Comparison of ENCODE assay signal across 8 cellular contexts in the genomic region with DNA sequence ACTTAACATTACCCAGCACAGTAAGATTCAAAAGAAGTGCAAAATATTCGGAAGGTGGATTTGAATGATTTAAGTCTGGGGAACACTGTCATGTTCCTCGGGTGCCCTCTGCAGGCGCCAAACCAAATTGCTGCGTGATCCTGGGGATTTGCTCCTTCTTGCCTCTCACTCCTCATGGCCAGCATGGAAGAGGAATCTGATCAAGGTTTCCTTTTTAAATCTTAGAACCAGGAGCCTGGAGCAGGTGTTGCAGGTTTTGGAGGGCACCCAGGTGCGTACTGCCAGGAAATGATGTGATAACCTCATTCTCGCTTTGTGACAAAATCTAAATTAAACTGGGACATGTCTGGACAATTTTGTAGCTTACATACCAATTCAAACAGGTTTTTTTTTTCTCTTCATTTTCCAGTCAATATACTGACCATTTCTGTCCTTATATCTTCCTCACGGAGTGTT. TPM values are rescaled to one million over a fixed set of nuclear protein-coding genes. Genes with fewer than 3 reads are reported as not detected.
DNase-seq lines count a peak whose midpoint lies in the region; ATAC-seq and TF ChIP-seq lines count a peak whose summit lies in the region.

No MANE protein-coding gene starts in this region.

- intact Hi-C loops in left ventricle myocardium superior (cut with micrococcal nuclease) (loop anchor here (2.0 kb wide), 1 partner anchor 103 kb away; no protein-coding TSS in a partner anchor), sciatic nerve (cut with DNase I) (loop anchor here (5.0 to 10.0 kb wide), 2 partner anchors 102 to 635 kb away; no protein-coding TSS in a partner anchor)

- POLR2A ChIA-PET in BJ (lab: Charles Lee): no interaction called here

- no peak overlapping the region for H3K27ac Mint-ChIP-seq in T-helper 2 cell treated with Interferon-gamma antibody and Interleukin-4, amounts not matched to agents 5 μg/mL and 100 μg/mL, for 36 hours

- H3K36me3 Mint-ChIP-seq in T-helper 2 cell treated with Interferon-gamma antibody and Interleukin-4, amounts not matched to agents 5 μg/mL and 100 μg/mL, for 36 hours (ENCODE audit: low read depth): no peaks in the 10 kb centered on the region

- DNase-seq in BJ (ENCODE audit: low read depth) (no peak), NCI-H1417 treated with DMSO at 0.1 percent for 48 hours (lab: John Stamatoyannopoulos, UW) (peak; percentile 13), anterior cingulate cortex (lab: John Stamatoyannopoulos, UW) (peak in 54 of 58 donors; percentile 11 to 85 (median 48)), left ventricle myocardium superior (peak; percentile 78), sciatic nerve (ENCODE audit: low spot score) (peak; percentile 88)
- peak; percentile 47 for DNase-seq in T-helper 2 cell treated with Interferon-gamma antibody and Interleukin-4, amounts not matched to agents 5 μg/mL and 100 μg/mL, for 36 hours (ENCODE audit: low spot score)

- no peaks in the 10 kb centered on the region for H3K36me3 ChIP-seq in BJ (ENCODE audit: control insufficient read depth, insufficient read depth, low read length)

- no peak overlapping the region for H3K4me3 Mint-ChIP-seq in T-helper 2 cell treated with Interferon-gamma antibody and Interleukin-4, amounts not matched to agents 5 μg/mL and 100 μg/mL, for 36 hours

- no peaks in the 10 kb centered on the region for H3K9me3 Mint-ChIP-seq in T-helper 2 cell treated with Interferon-gamma antibody and Interleukin-4, amounts not matched to agents 5 μg/mL and 100 μg/mL, for 36 hours

- peaks cover 12% of the 10 kb centered on the region for H3K27me3 Mint-ChIP-seq in T-helper 2 cell treated with Interferon-gamma antibody and Interleukin-4, amounts not matched to agents 5 μg/mL and 100 μg/mL, for 36 hours (ENCODE audit: low read depth)

- peak; percentile 96 for TF ChIP-seq CTCF in BJ (IDR thresholded peaks at IDR 0.05; ENCODE audit: insufficient read depth, low read depth, low read length)

- CTCF ChIA-PET in BJ (lab: Yijun Ruan, JAX): interaction anchor here (0.5 to 13.0 kb wide), 29 partner anchors 7 to 1062 kb away, joined by 3 to 544 read pairs (median 4); a partner anchor contains a TSS

- ATAC-seq in GM19455 (IDR thresholded peaks at IDR 0.05; ENCODE audit: unreplicated experiment) (peak; percentile 46), left ventricle myocardium superior (peak; percentile 65), sciatic nerve (peak; percentile 76), GM21367 (IDR thresholded peaks at IDR 0.05; ENCODE audit: unreplicated experiment) (no peak)

- H3K4me1 Mint-ChIP-seq in T-helper 2 cell treated with Interferon-gamma antibody and Interleukin-4, amounts not matched to agents 5 μg/mL and 100 μg/mL, for 36 hours (ENCODE audit: low read depth): no peaks in the 10 kb centered on the region

- peaks cover under 1% of the 10 kb centered on the region; the same call in 1 of the 2 replicates for H3K27me3 ChIP-seq in BJ (ENCODE audit: control insufficient read depth, insufficient read depth, low read length)

- no peak overlapping the region for H3K4me3 ChIP-seq in BJ (ENCODE audit: low read depth, low read length)

RNA-seq across cellular contexts. Expression of a gene that starts 8.1 kb away (rescaled TPM):
- polyA plus RNA-seq in BJ (2011; rRNA removed): 10.4 and 40.1 TPM in 2 replicates
- 0.76 and 0.87 TPM in 2 replicates for polyA minus RNA-seq in BJ (2011; rRNA and poly(A)+ RNA removed)
- 22.2 TPM for total RNA-seq in left ventricle myocardium superior
- total RNA-seq in sciatic nerve: 26.3 TPM

RNA-seq across cellular contexts. Expression of a gene that starts 26.0 kb away (rescaled TPM):
- 0.07 and 0.10 TPM in 2 replicates for polyA plus RNA-seq in BJ (2011; rRNA removed)
- 0.57 and 1.3 TPM in 2 replicates for polyA minus RNA-seq in BJ (2011; rRNA and poly(A)+ RNA removed)
- total RNA-seq in left ventricle myocardium superior: not detected
- total RNA-seq in sciatic nerve: not detected
